Comparison of ENCODE assay signal across 8 cellular contexts in the genomic region with DNA sequence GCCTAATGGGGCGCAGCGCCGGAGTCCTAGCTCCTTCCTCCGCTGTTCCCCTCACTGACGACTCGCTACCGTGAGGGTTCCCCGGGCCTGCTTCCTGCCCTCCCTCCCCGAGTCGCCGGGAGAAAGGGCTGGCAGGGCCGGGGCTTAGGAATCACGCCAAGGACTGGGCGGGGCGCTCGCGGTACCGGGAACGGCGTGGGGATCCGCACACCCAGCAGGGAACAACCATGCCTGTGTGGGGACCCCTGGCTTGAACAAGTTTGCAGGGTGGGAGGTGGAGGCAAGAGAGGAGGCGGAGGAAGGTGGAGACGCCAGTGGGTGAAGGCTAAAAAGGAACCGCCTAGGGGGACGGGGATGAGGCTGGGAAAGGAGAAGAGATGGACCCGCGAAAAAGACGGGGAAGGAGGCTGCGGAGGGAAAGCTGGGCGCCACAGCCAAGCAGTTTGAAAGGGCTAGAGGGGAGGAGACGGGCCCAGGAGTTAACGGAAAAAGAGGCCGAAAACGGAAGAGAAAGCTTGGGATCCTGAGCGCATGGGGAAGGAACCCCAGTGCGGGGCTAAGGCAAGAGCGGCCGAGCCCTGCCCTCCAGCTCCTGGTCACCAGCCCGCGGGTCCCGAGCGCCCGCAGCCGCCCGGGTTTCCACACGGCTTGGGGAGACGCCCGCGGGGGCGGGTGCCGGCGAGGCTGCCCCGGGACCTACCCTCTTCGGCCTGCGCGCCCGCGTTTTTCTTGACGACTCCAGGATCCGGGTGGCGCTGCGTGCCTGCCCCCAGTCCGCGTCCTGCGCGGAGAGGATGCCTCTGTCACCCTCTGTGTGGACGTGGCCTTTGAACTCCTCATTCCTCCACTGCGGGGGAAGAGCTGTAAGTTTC. TPM values are rescaled to one million over a fixed set of nuclear protein-coding genes. Genes with fewer than 3 reads are reported as not detected.
DNase-seq lines count a peak whose midpoint lies in the region; ATAC-seq and TF ChIP-seq lines count a peak whose summit lies in the region.

No MANE protein-coding gene starts in this region.

- ATAC-seq in GM18868 (IDR thresholded peaks at IDR 0.05; ENCODE audit: unreplicated experiment) (peak; percentile 6), GM18907 (IDR thresholded peaks at IDR 0.05; ENCODE audit: unreplicated experiment) (no peak)

- in situ Hi-C loops in brain microvascular endothelial cell (cut with HindIII; ENCODE audit: low pct_ligation_motif_present, low sequenced_read_pairs), result no loop called here

- H3K4me3 ChIP-seq in brain microvascular endothelial cell (ENCODE audit: low read depth, low read length), result peak overlapping the region; percentile 73
- H3K4me3 ChIP-seq in iPS-20b (ENCODE audit: low read length), result peak overlapping the region; percentile 79
- H3K4me3 ChIP-seq in skeletal muscle satellite cell (ENCODE audit: low read length), result peak overlapping the region; percentile 93

- H3K27ac ChIP-seq in brain microvascular endothelial cell (peak overlapping the region; percentile 95), iPS-20b (ENCODE audit: low read length) (no peak overlapping the region)

- H3K9ac ChIP-seq in iPS-20b (ENCODE audit: low read depth, low read length) (peak overlapping the region; percentile 45; the same call in 1 of the 2 replicates), skeletal muscle satellite cell (ENCODE audit: low read depth, low read length) (peak overlapping the region; percentile 93)

- no peak for DNase-seq in brain microvascular endothelial cell
- DNase-seq in NCI-H345 treated with DMSO at 0.1 percent for 48 hours (lab: John Stamatoyannopoulos, UW; ENCODE audit: unreplicated experiment), result no peak
- DNase-seq in 8988T, result no peak
- no peak for DNase-seq in NCI-H187 (lab: John Stamatoyannopoulos, UW)

- H3K4me1 ChIP-seq in iPS-20b (ENCODE audit: insufficient read depth, low read length) (peaks cover 8% of the 10 kb centered on the region; the same call in 1 of the 2 replicates), skeletal muscle satellite cell (ENCODE audit: control insufficient read depth, insufficient read depth, low read length) (peaks cover 29% of the 10 kb centered on the region)

- H3K9me3 ChIP-seq in iPS-20b (ENCODE audit: insufficient read depth, low read depth, low read length) (no peaks in the 10 kb centered on the region), skeletal muscle satellite cell (replicated peaks; ENCODE audit: low read length) (no peaks in the 10 kb centered on the region)

- H3K27me3 ChIP-seq in brain microvascular endothelial cell (replicated peaks) (no peaks in the 10 kb centered on the region), iPS-20b (ENCODE audit: insufficient read depth, low read length) (peaks cover 78% of the 10 kb centered on the region), skeletal muscle satellite cell (ENCODE audit: control insufficient read depth, insufficient read depth, low read length) (no peaks in the 10 kb centered on the region)

- peak overlapping the region; percentile 98 for H3K4me2 ChIP-seq in skeletal muscle satellite cell (ENCODE audit: low read length)

- H3K36me3 ChIP-seq in brain microvascular endothelial cell (replicated peaks) (no peaks in the 10 kb centered on the region), iPS-20b (ENCODE audit: insufficient read depth, low read depth, low read length) (no peaks in the 10 kb centered on the region), skeletal muscle satellite cell (ENCODE audit: insufficient read depth, low read length) (no peaks in the 10 kb centered on the region)

- TF ChIP-seq CTCF in brain microvascular endothelial cell (IDR thresholded peaks at IDR 0.05; ENCODE audit: low read depth, low read length, missing control alignments), result no peak

RNA-seq across cellular contexts. Expression of a gene that starts 1.3 kb away (rescaled TPM):
- total RNA-seq in skeletal muscle satellite cell (2012; rRNA removed), result 11.4 and 16.8 TPM in 2 replicates
